Comparison of ENCODE assay signal across 10 cellular contexts in the genomic region with DNA sequence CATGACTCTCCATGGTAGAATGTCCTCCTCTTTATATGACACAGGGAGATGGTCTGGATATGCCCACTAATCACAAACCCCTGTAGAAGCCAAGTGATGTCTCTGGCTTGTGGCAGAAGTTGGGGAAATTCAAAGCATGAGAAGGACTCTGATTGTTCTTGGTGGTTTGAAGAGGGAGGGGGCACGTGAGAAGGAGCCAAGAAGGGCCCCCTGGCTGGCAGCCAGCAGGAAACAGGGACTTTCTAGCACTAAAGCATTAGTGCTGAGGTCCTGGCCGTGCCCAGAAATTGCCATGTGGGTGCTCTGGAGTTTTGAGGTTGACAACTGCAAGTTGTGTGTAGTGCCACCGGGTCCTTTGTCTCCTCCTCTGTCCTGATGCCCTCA.
A peak's percentile ranks its signal among the peaks of the same experiment; 100 is the strongest.
DNase-seq lines count a peak whose midpoint lies in the region; ATAC-seq and TF ChIP-seq lines count a peak whose summit lies in the region.
"Had no signal": no experiment of that assay in that cellular context is flagged by ENCODE, and none has a peak within 500 bp of the region (broad histone marks: within the 10 kb centered on the region; RNA-seq: fewer than 3 reads in every experiment).

No MANE protein-coding gene starts in this region.

- H3K9me3 Mint-ChIP-seq in activated CD8-positive, alpha-beta memory T cell treated with anti-CD3 and anti-CD28 coated beads, Interleukin-2, amount 10 ng/mL, durations not matched to agents 7 days and 5 days (ENCODE audit: low read depth) = no peaks in the 10 kb centered on the region
- H3K9me3 Mint-ChIP-seq: stimulated activated effector memory CD8-positive, alpha-beta T cell treated with anti-CD3 and anti-CD28 coated beads, Interleukin-12 subunit alpha, Interleukin-12 subunit beta, amount 100 ng/mL, for 72 hours had no signal

- no peaks in the 10 kb centered on the region for H3K27me3 Mint-ChIP-seq in activated CD8-positive, alpha-beta memory T cell treated with anti-CD3 and anti-CD28 coated beads, Interleukin-2, amount 10 ng/mL, durations not matched to agents 7 days and 5 days

- no peak for TF ChIP-seq POLR2A in esophagus muscularis mucosa (IDR thresholded peaks at IDR 0.05; ENCODE audit: low read depth)

- intact Hi-C loops in esophagus muscularis mucosa (cut with DNase I) = no loop called here

- no peaks in the 10 kb centered on the region for H3K4me1 ChIP-seq in esophagus muscularis mucosa

- H3K9me3 ChIP-seq in esophagus muscularis mucosa = no peaks in the 10 kb centered on the region

- 48% methylated on average over 2 of the region's 3 CpGs for WGBS in esophagus muscularis mucosa

- no peak for TF ChIP-seq EP300 in esophagus muscularis mucosa (IDR thresholded peaks at IDR 0.05)

- H3K4me1 Mint-ChIP-seq in activated CD8-positive, alpha-beta memory T cell treated with anti-CD3 and anti-CD28 coated beads, Interleukin-2, amount 10 ng/mL, durations not matched to agents 7 days and 5 days = peaks cover 27% of the 10 kb centered on the region

- H3K36me3 ChIP-seq in esophagus muscularis mucosa = no peaks in the 10 kb centered on the region

- no peak overlapping the region for H3K4me3 ChIP-seq in esophagus muscularis mucosa

- no peak overlapping the region for H3K27ac Mint-ChIP-seq in activated CD8-positive, alpha-beta memory T cell treated with anti-CD3 and anti-CD28 coated beads, Interleukin-2, amount 10 ng/mL, durations not matched to agents 7 days and 5 days
- H3K27ac Mint-ChIP-seq: stimulated activated effector memory CD8-positive, alpha-beta T cell treated with anti-CD3 and anti-CD28 coated beads, Interleukin-12 subunit alpha, Interleukin-12 subunit beta, amount 100 ng/mL, for 72 hours had no signal

- no peaks in the 10 kb centered on the region for H3K27me3 ChIP-seq in esophagus muscularis mucosa

- H3K36me3 Mint-ChIP-seq in activated CD8-positive, alpha-beta memory T cell treated with anti-CD3 and anti-CD28 coated beads, Interleukin-2, amount 10 ng/mL, durations not matched to agents 7 days and 5 days = peaks cover 1% of the 10 kb centered on the region
- H3K36me3 Mint-ChIP-seq: stimulated activated effector memory CD8-positive, alpha-beta T cell treated with anti-CD3 and anti-CD28 coated beads, Interleukin-12 subunit alpha, Interleukin-12 subunit beta, amount 100 ng/mL, for 72 hours had no signal

- TF ChIP-seq CTCF in esophagus muscularis mucosa (IDR thresholded peaks at IDR 0.05) = no peak

- CTCF ChIA-PET in activated CD8-positive, alpha-beta memory T cell treated with anti-CD3 and anti-CD28 coated beads, Interleukin-2, amount 10 ng/mL, durations not matched to agents 7 days and 5 days (lab: Charles Lee) = interaction anchor here (1.5 kb wide), 1 partner anchor 8 kb away, joined by 4 read pairs; no protein-coding TSS in a partner anchor

- no peak overlapping the region for H3K4me3 Mint-ChIP-seq in activated CD8-positive, alpha-beta memory T cell treated with anti-CD3 and anti-CD28 coated beads, Interleukin-2, amount 10 ng/mL, durations not matched to agents 7 days and 5 days
- H3K4me3 Mint-ChIP-seq: stimulated activated effector memory CD8-positive, alpha-beta T cell treated with anti-CD3 and anti-CD28 coated beads, Interleukin-12 subunit alpha, Interleukin-12 subunit beta, amount 100 ng/mL, for 72 hours had no signal

- peak; percentile 29 for DNase-seq in activated CD8-positive, alpha-beta memory T cell treated with anti-CD3 and anti-CD28 coated beads, Interleukin-2, amount 50 U/mL, for 4 hours
- DNase-seq in activated CD8-positive, alpha-beta memory T cell treated with anti-CD3 and anti-CD28 coated beads, Interleukin-2, amount 10 ng/mL, durations not matched to agents 7 days and 5 days = no peak
- peak; percentile 12 to 17 for DNase-seq in activated CD4-positive, alpha-beta T cell treated with anti-CD3 and anti-CD28 coated beads, Interleukin-2, amount 50 U/mL, for 4 hours
- DNase-seq in effector CD8-positive, alpha-beta T cell (lab: John Stamatoyannopoulos, UW) = peak; percentile 38
- DNase-seq in stimulated activated CD8-positive, alpha-beta memory T cell treated with anti-CD3 and anti-CD28 coated beads, Interleukin-15, amount 100 ng/mL, for 1 hour (ENCODE audit: low read depth) = peak; percentile 20
- DNase-seq in Ammon's horn (ENCODE audit: low spot score) (no peak), esophagus muscularis mucosa (ENCODE audit: extremely low spot score) (no peak), SIG-M5 (lab: John Stamatoyannopoulos, UW) (no peak)
- DNase-seq: MV-4-11 had no signal

- H3K27ac ChIP-seq in esophagus muscularis mucosa (replicated peaks in 1 of 4) = no peak overlapping the region

- no peak for ATAC-seq in activated CD8-positive, alpha-beta memory T cell treated with anti-CD3 and anti-CD28 coated beads, Interleukin-2, amount 10 ng/mL, durations not matched to agents 7 days and 5 days
- ATAC-seq: stimulated activated effector memory CD8-positive, alpha-beta T cell treated with anti-CD3 and anti-CD28 coated beads, Interleukin-12 subunit alpha, Interleukin-12 subunit beta, amount 100 ng/mL, for 72 hours had no signal

Comparison
In these comparisons a context has a peak if more than half of its experiments do, and no peak if none do; other contexts are left out.
1. DNase-seq: peak in activated CD8-positive, alpha-beta memory T cell treated with anti-CD3 and anti-CD28 coated beads, Interleukin-2, amount 50 U/mL, for 4 hours (single experiment), activated CD4-positive, alpha-beta T cell treated with anti-CD3 and anti-CD28 coated beads, Interleukin-2, amount 50 U/mL, for 4 hours (2 of 2), effector CD8-positive, alpha-beta T cell (single experiment) and stimulated activated CD8-positive, alpha-beta memory T cell treated with anti-CD3 and anti-CD28 coated beads, Interleukin-15, amount 100 ng/mL, for 1 hour (single experiment); none in activated CD8-positive, alpha-beta memory T cell treated with anti-CD3 and anti-CD28 coated beads, Interleukin-2, amount 10 ng/mL, durations not matched to agents 7 days and 5 days (single experiment), Ammon's horn (single experiment), esophagus muscularis mucosa (single experiment) and SIG-M5 (single experiment).